Comparison of ENCODE assay signal across 1 cellular context in the genomic region with DNA sequence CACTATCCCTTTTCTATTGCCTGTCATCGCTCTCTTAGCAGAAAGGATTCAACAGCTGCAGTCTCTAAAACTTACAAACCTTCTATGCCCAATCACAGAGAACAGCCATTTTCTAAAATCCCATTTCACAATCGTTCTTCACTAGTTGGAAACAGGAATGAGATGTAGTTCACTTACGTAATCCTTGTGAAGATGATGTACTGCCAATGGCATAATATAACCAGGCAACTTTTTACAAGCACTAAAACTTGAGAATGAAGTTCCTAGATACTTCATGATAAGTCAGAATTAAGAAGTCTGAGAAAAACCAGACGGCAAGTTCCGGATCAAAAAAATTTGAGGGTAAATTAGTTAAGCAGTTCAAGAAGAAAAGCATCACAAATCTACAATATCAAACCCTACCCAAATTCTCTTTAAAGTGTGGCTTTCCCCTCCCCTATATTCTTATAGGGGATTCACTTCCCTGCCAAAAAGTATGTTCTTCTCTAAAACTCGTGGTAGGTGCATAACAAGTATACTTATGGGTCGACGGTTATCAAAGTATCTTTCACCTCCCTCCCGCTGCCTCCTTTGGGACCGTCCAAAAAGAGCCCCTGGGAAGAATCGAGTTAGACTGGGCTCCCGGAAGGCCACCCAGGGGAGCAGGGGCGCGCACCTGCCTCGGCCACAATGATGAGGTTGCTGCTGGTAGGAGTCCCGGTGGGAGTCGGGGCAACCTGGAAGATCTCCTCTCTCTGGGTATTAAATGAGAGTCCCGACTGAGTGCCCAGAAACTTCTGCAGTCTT.
TF ChIP-seq lines count a peak whose summit lies in the region.

No MANE protein-coding gene starts in this region.

TF ChIP-seq in HepG2, 621 proteins besides CTCF, POLR2A, EP300 and RAD21:
- TF ChIP-seq, protein P1, sequence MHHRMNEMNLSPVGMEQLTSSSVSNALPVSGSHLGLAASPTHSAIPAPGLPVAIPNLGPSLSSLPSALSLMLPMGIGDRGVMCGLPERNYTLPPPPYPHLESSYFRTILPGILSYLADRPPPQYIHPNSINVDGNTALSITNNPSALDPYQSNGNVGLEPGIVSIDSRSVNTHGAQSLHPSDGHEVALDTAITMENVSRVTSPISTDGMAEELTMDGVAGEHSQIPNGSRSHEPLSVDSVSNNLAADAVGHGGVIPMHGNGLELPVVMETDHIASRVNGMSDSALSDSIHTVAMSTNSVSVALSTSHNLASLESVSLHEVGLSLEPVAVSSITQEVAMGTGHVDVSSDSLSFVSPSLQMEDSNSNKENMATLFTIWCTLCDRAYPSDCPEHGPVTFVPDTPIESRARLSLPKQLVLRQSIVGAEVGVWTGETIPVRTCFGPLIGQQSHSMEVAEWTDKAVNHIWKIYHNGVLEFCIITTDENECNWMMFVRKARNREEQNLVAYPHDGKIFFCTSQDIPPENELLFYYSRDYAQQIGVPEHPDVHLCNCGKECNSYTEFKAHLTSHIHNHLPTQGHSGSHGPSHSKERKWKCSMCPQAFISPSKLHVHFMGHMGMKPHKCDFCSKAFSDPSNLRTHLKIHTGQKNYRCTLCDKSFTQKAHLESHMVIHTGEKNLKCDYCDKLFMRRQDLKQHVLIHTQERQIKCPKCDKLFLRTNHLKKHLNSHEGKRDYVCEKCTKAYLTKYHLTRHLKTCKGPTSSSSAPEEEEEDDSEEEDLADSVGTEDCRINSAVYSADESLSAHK (CRISPR knock-in tag; IDR thresholded peaks at IDR 0.05; ENCODE audit: borderline replicate concordance): no peak
- TF ChIP-seq THYN1 (CRISPR knock-in tag; IDR thresholded peaks at IDR 0.05; ENCODE audit: borderline replicate concordance, low read depth): no peak
- TF ChIP-seq ZNF160 (CRISPR knock-in tag; IDR thresholded peaks at IDR 0.05): no peak
- TF ChIP-seq, protein P2, sequence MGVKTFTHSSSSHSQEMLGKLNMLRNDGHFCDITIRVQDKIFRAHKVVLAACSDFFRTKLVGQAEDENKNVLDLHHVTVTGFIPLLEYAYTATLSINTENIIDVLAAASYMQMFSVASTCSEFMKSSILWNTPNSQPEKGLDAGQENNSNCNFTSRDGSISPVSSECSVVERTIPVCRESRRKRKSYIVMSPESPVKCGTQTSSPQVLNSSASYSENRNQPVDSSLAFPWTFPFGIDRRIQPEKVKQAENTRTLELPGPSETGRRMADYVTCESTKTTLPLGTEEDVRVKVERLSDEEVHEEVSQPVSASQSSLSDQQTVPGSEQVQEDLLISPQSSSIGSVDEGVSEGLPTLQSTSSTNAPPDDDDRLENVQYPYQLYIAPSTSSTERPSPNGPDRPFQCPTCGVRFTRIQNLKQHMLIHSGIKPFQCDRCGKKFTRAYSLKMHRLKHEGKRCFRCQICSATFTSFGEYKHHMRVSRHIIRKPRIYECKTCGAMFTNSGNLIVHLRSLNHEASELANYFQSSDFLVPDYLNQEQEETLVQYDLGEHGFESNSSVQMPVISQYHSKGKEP (CRISPR knock-in tag; IDR thresholded peaks at IDR 0.05): no peak
- TF ChIP-seq MEIS1 (CRISPR knock-in tag; IDR thresholded peaks at IDR 0.05; ENCODE audit: borderline replicate concordance): no peak
- TF ChIP-seq CEBPB (IDR thresholded peaks at IDR 0.05; ENCODE audit: borderline replicate concordance, low read depth, low read length): peak; percentile 77
- TF ChIP-seq, protein P3, sequence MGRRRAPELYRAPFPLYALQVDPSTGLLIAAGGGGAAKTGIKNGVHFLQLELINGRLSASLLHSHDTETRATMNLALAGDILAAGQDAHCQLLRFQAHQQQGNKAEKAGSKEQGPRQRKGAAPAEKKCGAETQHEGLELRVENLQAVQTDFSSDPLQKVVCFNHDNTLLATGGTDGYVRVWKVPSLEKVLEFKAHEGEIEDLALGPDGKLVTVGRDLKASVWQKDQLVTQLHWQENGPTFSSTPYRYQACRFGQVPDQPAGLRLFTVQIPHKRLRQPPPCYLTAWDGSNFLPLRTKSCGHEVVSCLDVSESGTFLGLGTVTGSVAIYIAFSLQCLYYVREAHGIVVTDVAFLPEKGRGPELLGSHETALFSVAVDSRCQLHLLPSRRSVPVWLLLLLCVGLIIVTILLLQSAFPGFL (CRISPR knock-in tag; IDR thresholded peaks at IDR 0.05): no peak
- peak; percentile 57 for TF ChIP-seq CEBPG (CRISPR knock-in tag; IDR thresholded peaks at IDR 0.05)
- TF ChIP-seq, protein P4, sequence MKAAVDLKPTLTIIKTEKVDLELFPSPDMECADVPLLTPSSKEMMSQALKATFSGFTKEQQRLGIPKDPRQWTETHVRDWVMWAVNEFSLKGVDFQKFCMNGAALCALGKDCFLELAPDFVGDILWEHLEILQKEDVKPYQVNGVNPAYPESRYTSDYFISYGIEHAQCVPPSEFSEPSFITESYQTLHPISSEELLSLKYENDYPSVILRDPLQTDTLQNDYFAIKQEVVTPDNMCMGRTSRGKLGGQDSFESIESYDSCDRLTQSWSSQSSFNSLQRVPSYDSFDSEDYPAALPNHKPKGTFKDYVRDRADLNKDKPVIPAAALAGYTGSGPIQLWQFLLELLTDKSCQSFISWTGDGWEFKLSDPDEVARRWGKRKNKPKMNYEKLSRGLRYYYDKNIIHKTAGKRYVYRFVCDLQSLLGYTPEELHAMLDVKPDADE (CRISPR knock-in tag; IDR thresholded peaks at IDR 0.05): no peak
- peak; percentile 12; the same call in 1 of the 2 replicates for TF ChIP-seq ISL2 (CRISPR knock-in tag; IDR thresholded peaks at IDR 0.05)
- no peak for TF ChIP-seq JUN (CRISPR knock-in tag; IDR thresholded peaks at IDR 0.05)
- TF ChIP-seq ZNF713 (CRISPR knock-in tag; IDR thresholded peaks at IDR 0.05): no peak
- TF ChIP-seq SMC3 (IDR thresholded peaks at IDR 0.05; ENCODE audit: low read length): no peak
